Comparison of ENCODE assay signal across 8 cellular contexts in genomic region chr4:40897557-40898203, GRCh38.
DNase-seq lines count a peak whose midpoint lies in the region; ATAC-seq, FAIRE-seq and TF ChIP-seq lines count a peak whose summit lies in the region.

No MANE protein-coding gene starts in this region.

- no peak; the same call in 1 of the 2 replicates for TF ChIP-seq RAD21 in HepG2 (CRISPR knock-in tag; IDR thresholded peaks at IDR 0.05)

- no peaks in the 10 kb centered on the region for H3K36me3 Mint-ChIP-seq in activated CD4-positive, alpha-beta T cell treated with anti-CD3 and anti-CD28 coated beads for 36 hours (ENCODE audit: low read depth)

- intact Hi-C loops in activated CD4-positive, alpha-beta T cell treated with anti-CD3 and anti-CD28 coated beads for 36 hours (cut with DNase I, micrococcal nuclease): loop anchor here (1.0 to 5.0 kb wide), 3 partner anchors 55 to 160 kb away; no protein-coding TSS in a partner anchor
- intact Hi-C loops in HepG2 (cut with micrococcal nuclease; ENCODE audit: unreplicated experiment): loop anchor here (1.0 kb wide), 1 partner anchor 56 kb away; no protein-coding TSS in a partner anchor

- H3K4me1 Mint-ChIP-seq in activated CD4-positive, alpha-beta T cell treated with anti-CD3 and anti-CD28 coated beads for 36 hours: peaks cover 4% of the 10 kb centered on the region

- no peaks in the 10 kb centered on the region for H3K9me3 ChIP-seq in HepG2 (ENCODE audit: low read length)

- TF ChIP-seq POLR2A in GM12892 (IDR thresholded peaks at IDR 0.05; ENCODE audit: low read depth, low read length) (no peak), HepG2 (IDR thresholded peaks at IDR 0.05; ENCODE audit: insufficient read depth in 1 of 2, low read depth in 2 of 2, low read length in 2 of 2) (no peak)

- FAIRE-seq in GM12892 (lab: Jason Lieb, UNC) (peak; percentile 92), HepG2 (lab: Jason Lieb, UNC) (no peak)

- peak; percentile 65 for ATAC-seq in HG02938 (IDR thresholded peaks at IDR 0.05; ENCODE audit: unreplicated experiment)
- peak; percentile 74 for ATAC-seq in activated CD4-positive, alpha-beta T cell treated with anti-CD3 and anti-CD28 coated beads for 36 hours
- peak; percentile 92 for ATAC-seq in HepG2
- no peak for ATAC-seq in GM19397 (IDR thresholded peaks at IDR 0.05; ENCODE audit: unreplicated experiment)

- DNase-seq in GM12892 (ENCODE audit: insufficient read length): peak; percentile 49
- DNase-seq in NCI-H345 (lab: John Stamatoyannopoulos, UW): peak; percentile 81
- DNase-seq in activated CD4-positive, alpha-beta T cell treated with anti-CD3 and anti-CD28 coated beads for 36 hours: peak; percentile 83
- DNase-seq in choroid plexus epithelial cell (ENCODE audit: low read depth): peak; percentile 77
- DNase-seq in HepG2 (ENCODE audit: low spot score): peak; percentile 53
- DNase-seq in stimulated activated CD4-positive, alpha-beta T cell treated with anti-CD3 and anti-CD28 coated beads, TNF-alpha, amount 100 ng/mL, for 24 hours (ENCODE audit: low read depth in 3 of 3): peak; percentile 35 to 68 (median 64)

- H3K4me3 ChIP-seq in choroid plexus epithelial cell (ENCODE audit: low read depth, low read length) (no peak overlapping the region), HepG2 (replicated peaks in 1 of 3; ENCODE audit: insufficient read depth in 1 of 3, low read depth in 2 of 3, low read length in 3 of 3) (no peak overlapping the region)

- H3K36me3 ChIP-seq in HepG2 (replicated peaks in 1 of 2; ENCODE audit: control insufficient read depth in 1 of 2, insufficient read depth in 2 of 2, low read length in 2 of 2): peaks cover 5% of the 10 kb centered on the region in 2 experiments; a peak in 4 of 5 replicates

- no peaks in the 10 kb centered on the region for H3K79me2 ChIP-seq in HepG2 (ENCODE audit: insufficient read depth, low read length)

- H4K20me1 ChIP-seq in HepG2 (ENCODE audit: insufficient read depth, low read length): no peaks in the 10 kb centered on the region

- H3K27me3 Mint-ChIP-seq in activated CD4-positive, alpha-beta T cell treated with anti-CD3 and anti-CD28 coated beads for 36 hours: peaks cover 2% of the 10 kb centered on the region

- H3K9me3 Mint-ChIP-seq in activated CD4-positive, alpha-beta T cell treated with anti-CD3 and anti-CD28 coated beads for 36 hours (ENCODE audit: low read depth): no peaks in the 10 kb centered on the region

- TF ChIP-seq CTCF in choroid plexus epithelial cell (conservative IDR thresholded peaks at IDR 0.05; ENCODE audit: low read depth, low read length) (peak; percentile 91), HepG2 (CRISPR knock-in tag; IDR thresholded peaks at IDR 0.05) (peak; percentile 82)

- in situ Hi-C loops in HepG2 (cut with HindIII; ENCODE audit: extremely low pct_ligation_motif_present, low pct_unique_long_range_greater_than_20kb): loop anchor here (10.0 kb wide), 1 partner anchor 163 kb away; no protein-coding TSS in a partner anchor

- no peaks in the 10 kb centered on the region for H3K4me1 ChIP-seq in HepG2 (ENCODE audit: insufficient read depth, low read length)

- TF ChIP-seq EP300 in HepG2 (IDR thresholded peaks at IDR 0.05; ENCODE audit: low read depth in 2 of 2, low read length in 2 of 2): no peak
- TF ChIP-seq EP300 in HepG2 (CRISPR knock-in tag; IDR thresholded peaks at IDR 0.05; ENCODE audit: borderline replicate concordance): no peak

- 48% methylated on average over 10 of the region's 10 CpGs for WGBS in HepG2 (ENCODE audit: low lambda C conversion rate)

- POLR2A ChIA-PET in activated CD4-positive, alpha-beta T cell treated with anti-CD3 and anti-CD28 coated beads for 36 hours (lab: Charles Lee): no interaction called here
- POLR2A ChIA-PET in HepG2 (lab: Yijun Ruan, JAX): no interaction called here

- no peak overlapping the region for H3K27ac ChIP-seq in HepG2 (ENCODE audit: extremely low read length, insufficient read depth, low read length)

- H3K27ac Mint-ChIP-seq in activated CD4-positive, alpha-beta T cell treated with anti-CD3 and anti-CD28 coated beads for 36 hours: no peak overlapping the region

- H3K4me2 ChIP-seq in HepG2 (ENCODE audit: low read depth, low read length): peak overlapping the region; percentile 47; the same call in 1 of the 2 replicates

- H2AFZ ChIP-seq in HepG2 (ENCODE audit: low read length): no peak overlapping the region

- peak overlapping the region; percentile 26 for H3K4me3 Mint-ChIP-seq in activated CD4-positive, alpha-beta T cell treated with anti-CD3 and anti-CD28 coated beads for 36 hours

- no peak overlapping the region for H3K9ac ChIP-seq in HepG2 (ENCODE audit: insufficient read depth, low read depth, low read length)

- H3K27me3 ChIP-seq in HepG2 (ENCODE audit: control insufficient read depth in 1 of 2, insufficient read depth in 2 of 2, low read length in 2 of 2): no peaks in the 10 kb centered on the region

- CTCF ChIA-PET in activated CD4-positive, alpha-beta T cell treated with anti-CD3 and anti-CD28 coated beads for 36 hours (lab: Charles Lee): interaction anchor here (0.6 to 2.7 kb wide), 21 partner anchors 9 to 387 kb away, joined by 3 to 25 read pairs (median 5); no protein-coding TSS in a partner anchor
- CTCF ChIA-PET in HepG2 (lab: Yijun Ruan, JAX; ENCODE audit: low intra/inter-chr PET ratio, low total read pairs): interaction anchor here (0.7 to 1.7 kb wide), 3 partner anchors 57 to 161 kb away, joined by 3 to 6 read pairs (median 5); no protein-coding TSS in a partner anchor

- no TSS peak for BruUV-seq in HepG2 (replicated peaks; lab: Mats Ljungman, UMichigan)

TF ChIP-seq in HepG2, 621 proteins besides CTCF, POLR2A, EP300 and RAD21 (continues in another document):
- TF ChIP-seq ZBTB49 (CRISPR knock-in tag; IDR thresholded peaks at IDR 0.05; ENCODE audit: borderline replicate concordance) (no peak), TIGD3 (CRISPR knock-in tag; IDR thresholded peaks at IDR 0.05; ENCODE audit: borderline replicate concordance) (no peak), BCL6 (CRISPR knock-in tag; IDR thresholded peaks at IDR 0.05) (no peak), ZBTB8A (CRISPR knock-in tag; IDR thresholded peaks at IDR 0.05; ENCODE audit: borderline replicate concordance, low read depth) (no peak), SMC3 (IDR thresholded peaks at IDR 0.05; ENCODE audit: low read length) (peak; percentile 63), ZNF503 (CRISPR knock-in tag; IDR thresholded peaks at IDR 0.05) (0 out of 2 replicates have a peak, but pooled peaks have one; percentile 16), ZMYM4 (CRISPR knock-in tag; IDR thresholded peaks at IDR 0.05) (peak; percentile 77), NR1H2 (CRISPR knock-in tag; IDR thresholded peaks at IDR 0.05; ENCODE audit: borderline replicate concordance, low read depth) (no peak), STAG1 (CRISPR knock-in tag; IDR thresholded peaks at IDR 0.05) (peak; percentile 64), POGZ (CRISPR knock-in tag; IDR thresholded peaks at IDR 0.05) (0 out of 2 replicates have a peak, but pooled peaks have one; percentile 20)
